ENCODE assay signal across 25 cellular contexts in the genomic region with DNA sequence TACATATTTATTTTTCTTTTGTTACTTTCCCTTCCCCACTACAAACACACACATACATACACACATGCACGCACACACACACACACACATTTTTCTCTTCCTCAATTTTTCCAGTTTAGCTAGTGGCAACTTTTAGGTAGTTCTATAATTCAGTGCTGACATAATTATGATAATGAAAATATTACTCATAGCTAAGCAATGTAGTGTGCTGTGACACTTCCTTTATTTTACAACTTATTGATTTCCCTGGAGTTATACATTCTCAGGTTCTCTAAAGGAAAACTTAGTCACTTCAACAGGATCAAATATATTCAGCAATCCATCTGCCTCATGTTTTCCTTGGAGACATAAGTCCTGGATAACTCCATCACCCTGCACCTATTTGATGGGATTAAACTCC.
DNase-seq lines count a peak whose midpoint lies in the region; ATAC-seq and TF ChIP-seq lines count a peak whose summit lies in the region.
"Had no signal": no experiment of that assay in that cellular context is flagged by ENCODE, and none has a peak within 500 bp of the region (broad histone marks: within the 10 kb centered on the region; RNA-seq: fewer than 3 reads in every experiment).

No MANE protein-coding gene starts in this region.

- H3K9me3 Mint-ChIP-seq in activated CD4-positive, alpha-beta T cell treated with anti-CD3 and anti-CD28 coated beads, Interleukin-2, amount 10 ng/mL, durations not matched to agents 24 days and 14 days: no peaks in the 10 kb centered on the region
- H3K9me3 Mint-ChIP-seq: stimulated activated naive CD8-positive, alpha-beta T cell treated with anti-CD3 and anti-CD28 coated beads, Interleukin-15, amount 100 ng/mL, for 72 hours; T-helper 1 cell treated with Interleukin-12 subunit alpha and Interleukin-12 subunit beta and Interleukin-4 antibody, amounts not matched to agents 30 μg/mL and 1 μg/mL, for 36 hours had no signal

- no peaks in the 10 kb centered on the region for H3K79me2 ChIP-seq in mammary epithelial cell (ENCODE audit: insufficient read depth, low read length)
- no peaks in the 10 kb centered on the region for H3K79me2 ChIP-seq in OCI-LY3 (ENCODE audit: low read length)

- no peak overlapping the region for H3K4me3 Mint-ChIP-seq in activated CD4-positive, alpha-beta T cell treated with anti-CD3 and anti-CD28 coated beads, Interleukin-2, amount 10 ng/mL, durations not matched to agents 24 days and 14 days
- H3K4me3 Mint-ChIP-seq: activated T-cell treated with anti-CD3 and anti-CD28 coated beads, Interleukin-2, amount 50 U/mL, for 4 hours; natural killer cell; stimulated activated naive CD8-positive, alpha-beta T cell treated with anti-CD3 and anti-CD28 coated beads, Interleukin-15, amount 100 ng/mL, for 72 hours; T-helper 1 cell treated with Interleukin-12 subunit alpha and Interleukin-12 subunit beta and Interleukin-4 antibody, amounts not matched to agents 30 μg/mL and 1 μg/mL, for 36 hours had no signal

- H3K36me3 Mint-ChIP-seq in activated CD4-positive, alpha-beta T cell treated with anti-CD3 and anti-CD28 coated beads, Interleukin-2, amount 10 ng/mL, durations not matched to agents 24 days and 14 days (ENCODE audit: low read depth): no peaks in the 10 kb centered on the region
- H3K36me3 Mint-ChIP-seq: natural killer cell had no signal

- TF ChIP-seq CTCF in mammary epithelial cell (conservative IDR thresholded peaks at IDR 0.05 in 1 of 2, IDR thresholded peaks at IDR 0.05 in 1 of 2; ENCODE audit: extremely low read depth in 1 of 2, insufficient read depth in 1 of 2, low read depth in 1 of 2, low read length in 2 of 2): no peak
- no peak for TF ChIP-seq CTCF in breast epithelium (IDR thresholded peaks at IDR 0.05)
- no peak for TF ChIP-seq CTCF in OCI-LY3 (IDR thresholded peaks at IDR 0.05; ENCODE audit: low read depth, low read length)

- intact Hi-C loops in mammary epithelial cell (cut with micrococcal nuclease): no loop called here
- intact Hi-C loops in breast epithelium (cut with DNase I; ENCODE audit: low total_unique reads): no loop called here
- intact Hi-C loops in activated CD4-positive, alpha-beta T cell treated with anti-CD3 and anti-CD28 coated beads, Interleukin-2, amount 10 ng/mL, durations not matched to agents 24 days and 14 days (cut with micrococcal nuclease): no loop called here
- intact Hi-C loops in left cardiac atrium (cut with DNase I): no loop called here

- ATAC-seq in HG02970 (IDR thresholded peaks at IDR 0.05; ENCODE audit: low FRiP score, unreplicated experiment) (no peak), left cardiac atrium (no peak)
- ATAC-seq: activated T-cell treated with anti-CD3 and anti-CD28 coated beads, Interleukin-2, amount 50 U/mL, for 4 hours; natural killer cell; stimulated activated naive CD8-positive, alpha-beta T cell treated with anti-CD3 and anti-CD28 coated beads, Interleukin-15, amount 100 ng/mL, for 72 hours had no signal

- TF ChIP-seq POLR2A in breast epithelium (IDR thresholded peaks at IDR 0.05): no peak

- H3K36me3 ChIP-seq in mammary epithelial cell (ENCODE audit: insufficient read depth, low read length): no peaks in the 10 kb centered on the region
- no peaks in the 10 kb centered on the region for H3K36me3 ChIP-seq in breast epithelium
- H3K36me3 ChIP-seq in OCI-LY3 (replicated peaks; ENCODE audit: low read depth, low read length): no peaks in the 10 kb centered on the region
- H3K36me3 ChIP-seq: BE2C had no signal

- no peaks in the 10 kb centered on the region for H3K27me3 Mint-ChIP-seq in activated CD4-positive, alpha-beta T cell treated with anti-CD3 and anti-CD28 coated beads, Interleukin-2, amount 10 ng/mL, durations not matched to agents 24 days and 14 days
- H3K27me3 Mint-ChIP-seq: stimulated activated naive CD8-positive, alpha-beta T cell treated with anti-CD3 and anti-CD28 coated beads, Interleukin-15, amount 100 ng/mL, for 72 hours had no signal

- no peak overlapping the region for H3K9ac ChIP-seq in mammary epithelial cell (ENCODE audit: insufficient read depth, low read length)
- no peak overlapping the region for H3K9ac ChIP-seq in OCI-LY3 (ENCODE audit: low read length)
- H3K9ac ChIP-seq: SK-N-SH had no signal

- H3K27me3 ChIP-seq in mammary epithelial cell (ENCODE audit: insufficient read depth, low read length) (no peaks in the 10 kb centered on the region), breast epithelium (no peaks in the 10 kb centered on the region), OCI-LY3 (ENCODE audit: low read depth, low read length) (no peaks in the 10 kb centered on the region)
- H3K27me3 ChIP-seq: BE2C had no signal

- H2AFZ ChIP-seq in mammary epithelial cell (ENCODE audit: low read depth, low read length) (no peak overlapping the region), OCI-LY3 (ENCODE audit: low read depth, low read length) (no peak overlapping the region)

- H4K20me1 ChIP-seq in mammary epithelial cell (ENCODE audit: insufficient read depth, low read length) (no peaks in the 10 kb centered on the region), OCI-LY3 (ENCODE audit: insufficient read depth, low read length) (no peaks in the 10 kb centered on the region)

- H3K4me1 Mint-ChIP-seq in activated CD4-positive, alpha-beta T cell treated with anti-CD3 and anti-CD28 coated beads, Interleukin-2, amount 10 ng/mL, durations not matched to agents 24 days and 14 days: no peaks in the 10 kb centered on the region
- H3K4me1 Mint-ChIP-seq: natural killer cell; stimulated activated naive CD8-positive, alpha-beta T cell treated with anti-CD3 and anti-CD28 coated beads, Interleukin-15, amount 100 ng/mL, for 72 hours had no signal

- H3K4me1 ChIP-seq in mammary epithelial cell (ENCODE audit: insufficient read depth, low read length): peaks cover 3% of the 10 kb centered on the region
- H3K4me1 ChIP-seq in breast epithelium: no peaks in the 10 kb centered on the region
- peaks cover 17% of the 10 kb centered on the region for H3K4me1 ChIP-seq in OCI-LY3 (ENCODE audit: low read length)

- no peak overlapping the region for H3K27ac Mint-ChIP-seq in activated CD4-positive, alpha-beta T cell treated with anti-CD3 and anti-CD28 coated beads, Interleukin-2, amount 10 ng/mL, durations not matched to agents 24 days and 14 days
- H3K27ac Mint-ChIP-seq: natural killer cell; stimulated activated naive CD8-positive, alpha-beta T cell treated with anti-CD3 and anti-CD28 coated beads, Interleukin-15, amount 100 ng/mL, for 72 hours; T-helper 1 cell treated with Interleukin-12 subunit alpha and Interleukin-12 subunit beta and Interleukin-4 antibody, amounts not matched to agents 30 μg/mL and 1 μg/mL, for 36 hours had no signal

- H3K9me3 ChIP-seq in mammary epithelial cell (replicated peaks; ENCODE audit: insufficient read depth, low read length): no peaks in the 10 kb centered on the region
- H3K9me3 ChIP-seq in breast epithelium: peaks cover 0 to 5% of the 10 kb centered on the region in 2 donors
- no peaks in the 10 kb centered on the region for H3K9me3 ChIP-seq in OCI-LY3 (ENCODE audit: insufficient read depth, low read length)
- H3K9me3 ChIP-seq: BE2C had no signal

- DNase-seq in mammary epithelial cell: peak; percentile 6
- DNase-seq in breast epithelium (ENCODE audit: low spot score in 2 of 2): no peak
- peak; percentile 31 to 69 for DNase-seq in dermis microvascular lymphatic vessel endothelial cell (ENCODE audit: low read depth in 2 of 2)
- DNase-seq in activated CD4-positive, alpha-beta T cell treated with anti-CD3 and anti-CD28 coated beads, Interleukin-2, amount 10 ng/mL, durations not matched to agents 24 days and 14 days: no peak
- no peak for DNase-seq in GM19240 (ENCODE audit: insufficient read length, low spot score)
- no peak for DNase-seq in left cardiac atrium
- DNase-seq: activated CD4-positive, alpha-beta T cell treated with anti-CD3 and anti-CD28 coated beads for 4 hours; activated gamma-delta T cell treated with Interleukin-2 at 50 U/mL for 16 hours; activated T-cell treated with anti-CD3 and anti-CD28 coated beads, Interleukin-2, amount 50 U/mL, for 4 hours; BE2C; cerebellar nuclear complex; DMS79; GOT3; natural killer cell; NCI-H1092 treated with DMSO at 0.1 percent for 48 hours; NCI-H187 treated with DMSO at 0.1 percent for 48 hours; NCI-H526 treated with DMSO at 0.1 percent for 48 hours; SK-N-SH; stimulated activated CD8-positive, alpha-beta memory T cell treated with anti-CD3 and anti-CD28 coated beads, Interleukin-4, amount 100 ng/mL, for 48 hours; stimulated activated naive CD8-positive, alpha-beta T cell treated with anti-CD3 and anti-CD28 coated beads, Interleukin-15, amount 100 ng/mL, for 72 hours had no signal

- H3K4me2 ChIP-seq in mammary epithelial cell (ENCODE audit: insufficient read depth, low read depth, low read length): no peak overlapping the region
- peak overlapping the region; percentile 28 for H3K4me2 ChIP-seq in OCI-LY3 (ENCODE audit: low read length)
- H3K4me2 ChIP-seq: SK-N-SH had no signal

- in situ Hi-C loops in mammary epithelial cell (cut with MboI; ENCODE audit: low sequenced_read_pairs in 2 of 2): no loop called here

- CTCF ChIA-PET in mammary epithelial cell (lab: Charles Lee; ENCODE audit: low non-redundant PET): interaction anchor here (0.6 kb wide), 1 partner anchor 58 kb away, joined by 5 read pairs; no protein-coding TSS in a partner anchor

- H3K27ac ChIP-seq in mammary epithelial cell (ENCODE audit: insufficient read depth, low read depth, low read length): no peak overlapping the region
- H3K27ac ChIP-seq in breast epithelium: no peak overlapping the region
- no peak overlapping the region for H3K27ac ChIP-seq in OCI-LY3 (ENCODE audit: low read length)
- H3K27ac ChIP-seq: epithelial cell of prostate, skin epidermis had no signal

- BruUV-seq in mammary epithelial cell (replicated peaks; lab: Mats Ljungman, UMichigan): no TSS peak

- H3K4me3 ChIP-seq in mammary epithelial cell (replicated peaks in 1 of 3; ENCODE audit: insufficient read depth in 1 of 3, low read depth in 2 of 3, low read length in 3 of 3) (no peak overlapping the region), breast epithelium (no peak overlapping the region), OCI-LY3 (ENCODE audit: low read length) (no peak overlapping the region)
- H3K4me3 ChIP-seq: skin epidermis had no signal

- 83% methylated on average over 1 of the region's 1 CpG for WGBS in mammary epithelial cell (ENCODE audit: low coverage, missing lambda C conversion rate)

- dilution Hi-C loops in mammary epithelial cell (cut with HindIII; ENCODE audit: low sequenced_read_pairs): no loop called here

Comparison
In these comparisons a context has a peak if more than half of its experiments do, and no peak if none do; other contexts are left out.
1. DNase-seq: peak in mammary epithelial cell (single experiment) and dermis microvascular lymphatic vessel endothelial cell (2 of 2); none in breast epithelium (0 of 2), activated CD4-positive, alpha-beta T cell treated with anti-CD3 and anti-CD28 coated beads, Interleukin-2, amount 10 ng/mL, durations not matched to agents 24 days and 14 days (single experiment), GM19240 (single experiment) and left cardiac atrium (single experiment).